In the genomic region with DNA sequence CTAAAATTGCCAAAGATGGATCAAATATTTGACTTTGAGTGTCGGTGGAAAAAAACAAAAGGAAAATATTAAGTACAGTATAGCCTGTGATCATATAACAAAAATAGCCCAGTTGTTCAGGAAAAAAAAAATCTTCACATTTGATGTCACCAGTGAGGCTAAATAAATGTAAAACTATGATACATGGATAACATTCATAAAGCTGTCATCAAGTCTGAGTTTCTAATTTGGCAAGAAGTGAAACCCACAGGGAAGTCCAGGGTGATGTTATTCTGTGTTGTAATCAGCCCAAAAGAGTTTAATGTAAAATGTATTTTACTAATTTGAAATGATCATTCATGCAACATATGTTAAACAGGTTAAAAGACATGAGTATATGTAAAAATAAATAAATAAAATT, we compare ENCODE assay signal across 28 cellular contexts.
"Had no signal": no experiment of that assay in that cellular context is flagged by ENCODE, and none has a peak within 500 bp of the region (broad histone marks: within the 10 kb centered on the region; RNA-seq: fewer than 3 reads in every experiment).

No MANE protein-coding gene starts in this region.

- H3K9me3 Mint-ChIP-seq: dendritic cell treated with granulocyte-macrophage colony-stimulating factor and Interleukin-4, amounts not matched to agents 40 ng/mL and 50 ng/mL, for 4 days; endodermal cell had no signal

- FAIRE-seq: colon, endometrium, endothelial cell of umbilical vein had no signal

- H3K27ac ChIP-seq: colonic mucosa, coronary artery, dorsolateral prefrontal cortex, epithelial cell of prostate, esophagus muscularis mucosa, esophagus squamous epithelium, foreskin keratinocyte, gastrocnemius medialis, gastroesophageal sphincter, heart left ventricle, heart right ventricle, hepatocyte had no signal

- H3K36me3 ChIP-seq: colonic mucosa, esophagus muscularis mucosa, esophagus squamous epithelium, gastrocnemius medialis, gastroesophageal sphincter, heart left ventricle, heart right ventricle had no signal

- H3K27me3 ChIP-seq: colonic mucosa, dorsolateral prefrontal cortex, esophagus muscularis mucosa, esophagus squamous epithelium, foreskin keratinocyte, gastrocnemius medialis, gastroesophageal sphincter, heart left ventricle, heart right ventricle, hepatocyte had no signal

- H3K4me3 ChIP-seq: colonic mucosa, coronary artery, dorsolateral prefrontal cortex, esophagus muscularis mucosa, esophagus squamous epithelium, gastrocnemius medialis, gastroesophageal sphincter, heart left ventricle, heart right ventricle, hepatocyte had no signal

- H3K4me3 Mint-ChIP-seq: dendritic cell treated with granulocyte-macrophage colony-stimulating factor and Interleukin-4, amounts not matched to agents 40 ng/mL and 50 ng/mL, for 4 days; effector memory CD8-positive, alpha-beta T cell; endodermal cell had no signal

- H3K4me1 Mint-ChIP-seq: endodermal cell had no signal

- DNase-seq: colonic mucosa; cortex of kidney; dermis blood vessel endothelial cell; dorsolateral prefrontal cortex; effector CD4-positive, alpha-beta T cell; effector CD8-positive, alpha-beta T cell; effector memory CD4-positive, alpha-beta T cell; effector memory CD8-positive, alpha-beta T cell; endodermal cell; erythroblast; esophagus squamous epithelium; foreskin fibroblast; foreskin keratinocyte; foreskin melanocyte; gastrocnemius medialis; glutamatergic neuron; head of caudate nucleus; heart left ventricle; heart right ventricle had no signal

- H3K4me1 ChIP-seq: colonic mucosa, esophagus muscularis mucosa, esophagus squamous epithelium, foreskin keratinocyte, gastrocnemius medialis, gastroesophageal sphincter, heart left ventricle, heart right ventricle had no signal

- H3K27me3 Mint-ChIP-seq: dendritic cell treated with granulocyte-macrophage colony-stimulating factor and Interleukin-4, amounts not matched to agents 40 ng/mL and 50 ng/mL, for 4 days; effector memory CD8-positive, alpha-beta T cell had no signal

- H3K27ac Mint-ChIP-seq: dendritic cell treated with granulocyte-macrophage colony-stimulating factor and Interleukin-4, amounts not matched to agents 40 ng/mL and 50 ng/mL, for 4 days; effector memory CD8-positive, alpha-beta T cell; endodermal cell had no signal

- H3K9me3 ChIP-seq: colonic mucosa, esophagus muscularis mucosa, esophagus squamous epithelium, gastrocnemius medialis, gastroesophageal sphincter, heart left ventricle, heart right ventricle had no signal
